ENCODE assay signal across 8 cellular contexts in the genomic region with DNA sequence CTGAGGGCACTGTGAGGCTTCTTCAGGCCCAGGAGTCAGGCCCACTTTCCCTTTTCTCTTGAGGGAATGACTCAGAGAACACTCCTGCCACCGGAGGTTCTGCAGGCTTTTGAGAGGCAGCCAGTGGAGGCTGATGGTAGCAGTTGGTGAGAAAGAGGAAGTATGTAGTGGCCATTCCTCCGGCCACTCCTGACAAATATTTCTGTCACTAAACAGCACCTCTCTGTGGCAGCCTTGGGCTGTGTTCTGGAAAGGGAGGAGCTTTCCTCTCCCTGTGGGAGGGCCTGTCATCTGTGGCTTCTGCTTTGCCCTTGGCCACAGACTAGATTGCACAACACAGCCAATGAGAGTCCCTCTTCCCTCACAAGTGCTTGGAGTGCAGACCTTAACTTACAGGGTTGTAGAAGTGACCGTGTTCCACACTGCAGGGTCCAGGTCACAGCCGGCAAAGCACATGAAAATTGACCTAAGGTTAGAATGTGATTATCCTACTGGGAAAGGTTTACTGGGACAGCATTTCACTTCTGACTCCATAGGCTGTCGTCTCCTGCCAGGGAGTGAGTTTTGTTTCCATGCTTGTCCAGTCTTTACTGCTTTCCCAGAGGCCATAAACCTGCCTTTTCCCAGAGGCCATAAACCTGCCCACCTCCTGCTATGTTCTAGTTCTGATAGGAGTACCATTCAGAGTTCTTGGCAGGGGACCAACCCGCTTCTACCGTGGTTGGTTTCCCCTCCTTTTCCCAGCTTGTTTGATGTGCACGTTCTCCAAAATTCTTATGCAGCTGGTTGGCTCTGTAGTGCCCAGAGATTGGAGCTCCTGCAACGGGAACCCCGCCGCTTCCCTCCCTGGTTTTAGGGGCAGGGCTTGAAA. TPM values are rescaled to one million over a fixed set of nuclear protein-coding genes. Genes with fewer than 3 reads are reported as not detected.
DNase-seq lines count a peak whose midpoint lies in the region; ATAC-seq, FAIRE-seq and TF ChIP-seq lines count a peak whose summit lies in the region.

No MANE protein-coding gene starts in this region.

- peak overlapping the region; percentile 34 for H3K4me3 Mint-ChIP-seq in central memory CD8-positive, alpha-beta T cell

- H3K9ac ChIP-seq in kidney (ENCODE audit: low read length in 2 of 2), result peak overlapping the region in 1 of 2 donors; percentile 5

- no peak overlapping the region for H3K27ac Mint-ChIP-seq in central memory CD8-positive, alpha-beta T cell (ENCODE audit: low read depth)

- ATAC-seq in central memory CD8-positive, alpha-beta T cell (replicated peaks; ENCODE audit: extremely low read depth, poor library complexity, severe bottlenecking), result peak; percentile 65

- TF ChIP-seq CTCF in kidney (IDR thresholded peaks at IDR 0.05; ENCODE audit: borderline replicate concordance, extremely low read depth, insufficient read depth) (peak; percentile 59), spleen (IDR thresholded peaks at IDR 0.05 in 8 of 11, conservative IDR thresholded peaks at IDR 0.05 in 3 of 11) (peak; percentile 39 to 89 (median 66))

- H3K4me1 Mint-ChIP-seq in central memory CD8-positive, alpha-beta T cell, result peaks cover 65% of the 10 kb centered on the region

- in situ Hi-C loops in KBM-7 (cut with MboI; ENCODE audit: low pct_unique_long_range_greater_than_20kb, low sequenced_read_pairs), result no loop called here

- peaks cover 43 to 51% of the 10 kb centered on the region in 2 donors for H3K4me1 ChIP-seq in kidney (ENCODE audit: control insufficient read depth in 1 of 2, insufficient read depth in 1 of 2, low read depth in 1 of 2, low read length in 2 of 2)
- peaks cover 43 to 96% (median 82%) of the 10 kb centered on the region in 6 donors for H3K4me1 ChIP-seq in spleen

- 13 to 28% (median 27%) methylated on average over 11 of the region's 11 CpGs for WGBS in spleen, 5 donors

- H3K36me3 ChIP-seq in kidney (ENCODE audit: control insufficient read depth in 1 of 2, insufficient read depth in 2 of 2, low read length in 2 of 2), result no peaks in the 10 kb centered on the region
- H3K36me3 ChIP-seq in spleen, result peaks cover 0 to 48% (median 5%) of the 10 kb centered on the region in 6 donors

- H3K9me3 ChIP-seq in kidney (ENCODE audit: control insufficient read depth in 1 of 2, low read length in 2 of 2), result no peaks in the 10 kb centered on the region
- H3K9me3 ChIP-seq in spleen, result no peaks in the 10 kb centered on the region

- H3K4me3 ChIP-seq in kidney (ENCODE audit: low read length in 2 of 2) (peak overlapping the region; percentile 2 to 13), spleen (peak overlapping the region in 2 of 8 donors; percentile 1 to 38)

- peak; percentile 24 for DNase-seq in activated naive CD4-positive, alpha-beta T cell treated with Interleukin-2 at 50 U/mL for 16 hours
- DNase-seq in activated naive CD4-positive, alpha-beta T cell (lab: John Stamatoyannopoulos, UW), result no peak
- DNase-seq in GOT3 (lab: John Stamatoyannopoulos, UW), result peak; percentile 12
- DNase-seq in KBM-7, result peak; percentile 99
- DNase-seq in SKM-1 (lab: John Stamatoyannopoulos, UW; ENCODE audit: unreplicated experiment), result peak; percentile 99
- DNase-seq in central memory CD8-positive, alpha-beta T cell (ENCODE audit: low spot score in 2 of 2), result peak; percentile 13 to 20
- DNase-seq in kidney, result peak; percentile 92
- DNase-seq in spleen, result peak; percentile 89

- no peaks in the 10 kb centered on the region for H3K27me3 Mint-ChIP-seq in central memory CD8-positive, alpha-beta T cell

- FAIRE-seq in kidney (lab: Jason Lieb, UNC), result peak; percentile 59

- intact Hi-C loops in kidney (cut with DNase I) (no loop called here), spleen (cut with DNase I; ENCODE audit: low total_unique reads) (no loop called here)

- H3K27ac ChIP-seq in kidney (ENCODE audit: low read depth in 2 of 2, low read length in 2 of 2) (peak overlapping the region; percentile 53 to 71), spleen (peak overlapping the region in 7 of 8 donors; percentile 26 to 83 (median 64))

- no peak for TF ChIP-seq POLR2A in spleen (IDR thresholded peaks at IDR 0.05)

- no peaks in the 10 kb centered on the region for H3K9me3 Mint-ChIP-seq in central memory CD8-positive, alpha-beta T cell

- H3K27me3 ChIP-seq in spleen (replicated peaks in 1 of 7), result no peaks in the 10 kb centered on the region

- H3K36me3 Mint-ChIP-seq in central memory CD8-positive, alpha-beta T cell (ENCODE audit: insufficient read depth), result peaks cover 6% of the 10 kb centered on the region

RNA-seq across cellular contexts. Expression of gene MARK2, which starts 33.3 kb away (rescaled TPM):
- 42.6 TPM for total RNA-seq in kidney
- polyA plus RNA-seq in kidney (ENCODE audit: insufficient read depth, low read depth, low replicate concordance), result 11.7 TPM
- 10 to 100 TPM; 41.2 to 67.3 (median 48.6) TPM for total RNA-seq in spleen
- polyA plus RNA-seq in spleen, result 10 to 100 TPM in 1 of 3 donors, 1 to 10 TPM in 2; 6.9 to 23.3 (median 7.0) TPM

RNA-seq across cellular contexts. Expression of gene RCOR2, which starts 44.8 kb away (rescaled TPM):
- total RNA-seq in kidney, result 0.76 TPM
- polyA plus RNA-seq in kidney (ENCODE audit: insufficient read depth, low read depth, low replicate concordance), result 0.86 TPM
- under 1 TPM in 5 of 7 donors, not detected in 2; 0.17 to 0.52 (median 0.26) TPM for total RNA-seq in spleen
- under 1 TPM; 0.07 to 0.18 (median 0.10) TPM for polyA plus RNA-seq in spleen

RNA-seq across cellular contexts. Expression of gene SPINDOC, which starts 58.9 kb away (rescaled TPM):
- 10.9 TPM for total RNA-seq in kidney
- polyA plus RNA-seq in kidney (ENCODE audit: insufficient read depth, low read depth, low replicate concordance), result 14.2 TPM
- total RNA-seq in spleen, result 10 to 100 TPM in 6 of 7 donors, 1 to 10 TPM in 1; 10.0 to 16.8 (median 13.8) TPM
- 10 to 100 TPM in 1 of 3 donors, 1 to 10 TPM in 2; 5.1 to 12.9 (median 6.9) TPM for polyA plus RNA-seq in spleen

Comparison
In these comparisons a context has a peak if more than half of its experiments do, and no peak if none do; other contexts are left out.
1. DNase-seq: peak in activated naive CD4-positive, alpha-beta T cell treated with Interleukin-2 at 50 U/mL for 16 hours (single experiment), GOT3 (single experiment), KBM-7 (single experiment), SKM-1 (single experiment), central memory CD8-positive, alpha-beta T cell (2 of 2), kidney (single experiment) and spleen (single experiment); none in activated naive CD4-positive, alpha-beta T cell (0 of 4).